30 cellular contexts compared by ENCODE assay signal in the genomic region with DNA sequence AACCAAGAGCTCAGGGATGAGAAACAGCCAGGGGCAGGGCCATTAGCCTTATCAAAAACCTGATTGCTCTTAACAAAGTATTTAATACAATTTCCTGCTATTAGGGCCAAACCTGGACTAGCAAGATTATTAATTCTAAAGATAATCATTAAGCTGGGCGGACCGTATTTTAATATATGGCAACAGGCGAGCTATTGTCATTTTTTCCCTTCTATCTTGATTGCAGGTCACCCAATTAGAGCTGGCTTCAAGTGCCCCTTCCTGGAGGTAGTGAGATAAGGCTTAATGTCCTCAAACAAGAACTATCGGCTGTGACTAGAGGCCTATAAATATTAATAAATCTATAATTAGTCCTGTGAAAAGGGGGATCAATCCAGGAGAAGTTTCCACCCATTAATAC.
"Had no signal": no experiment of that assay in that cellular context is flagged by ENCODE, and none has a peak within 500 bp of the region (broad histone marks: within the 10 kb centered on the region; RNA-seq: fewer than 3 reads in every experiment).

No MANE protein-coding gene starts in this region.

- DNase-seq: naive thymus-derived CD8-positive, alpha-beta T cell; nephron progenitor cell; nucleus accumbens; pancreas; psoas muscle; right cardiac atrium; right lobe of liver; sigmoid colon; spleen; stimulated activated CD4-positive, alpha-beta T cell treated with anti-CD3 and anti-CD28 coated beads, Interleukin-12 subunit alpha, Interleukin-12 subunit beta, amount 100 ng/mL, for 4 hours; stimulated activated CD4-positive, alpha-beta T cell treated with anti-CD3 and anti-CD28 coated beads, Interleukin-1b, Interleukin-23, amount 100 ng/mL, for 48 hours; stimulated activated CD4-positive, alpha-beta T cell treated with anti-CD3 and anti-CD28 coated beads, Interleukin-4, amount 100 ng/mL, for 1 hour; stimulated activated CD4-positive, alpha-beta T cell treated with anti-CD3 and anti-CD28 coated beads, Interleukin-4, amount 100 ng/mL, for 4 hours; stimulated activated CD8-positive, alpha-beta memory T cell treated with anti-CD3 and anti-CD28 coated beads, Interleukin-4, amount 100 ng/mL, for 48 hours; stimulated activated naive CD4-positive, alpha-beta T cell; stimulated activated naive CD8-positive, alpha-beta T cell treated with anti-CD3 and anti-CD28 coated beads, Interleukin-15, amount 100 ng/mL, for 72 hours; stimulated activated naive CD8-positive, alpha-beta T cell treated with anti-CD3 and anti-CD28 coated beads, Interleukin-15, Interleukin-2, amounts not matched to agents 100 U/mL and 50 U/mL, for 24 hours; substantia nigra; testis; tibial artery; transverse colon; upper lobe of right lung; uterus had no signal

- FAIRE-seq: pancreas had no signal

- H3K4me3 ChIP-seq: pancreas, psoas muscle, right lobe of liver, sigmoid colon, smooth muscle cell, spleen, suprapubic skin, testis, tibial artery, transverse colon, upper lobe of right lung, uterus had no signal

- H3K9me3 Mint-ChIP-seq: natural killer cell treated with Interleukin-12 subunit alpha and Interleukin-12 subunit beta and Interleukin-15 and Interleukin-18, amount 100 ng/mL, for 72 hours; nephron progenitor cell; neural crest cell; stimulated activated memory B cell treated with anti-CD40 and anti-IgM and Interleukin-4, amounts not matched to agents 10 μg/mL and 1 μg/mL and 100 μg/mL, for 72 hours; stimulated activated naive CD8-positive, alpha-beta T cell treated with anti-CD3 and anti-CD28 coated beads, Interleukin-15, amount 100 ng/mL, for 72 hours; type B pancreatic cell had no signal

- H3K4me2 ChIP-seq: smooth muscle cell had no signal

- H3K9me3 ChIP-seq: neutrophil, pancreas, psoas muscle, right lobe of liver, sigmoid colon, spleen, suprapubic skin, testis, tibial artery, transverse colon, upper lobe of right lung, uterus had no signal

- H3K27me3 ChIP-seq: pancreas, right lobe of liver, testis, uterus had no signal

- H3K36me3 Mint-ChIP-seq: natural killer cell treated with Interleukin-12 subunit alpha and Interleukin-12 subunit beta and Interleukin-15 and Interleukin-18, amount 100 ng/mL, for 72 hours; stimulated activated memory B cell treated with anti-CD40 and anti-IgM and Interleukin-4, amounts not matched to agents 10 μg/mL and 1 μg/mL and 100 μg/mL, for 72 hours; type B pancreatic cell had no signal

- H3K4me3 Mint-ChIP-seq: naive thymus-derived CD8-positive, alpha-beta T cell; natural killer cell treated with Interleukin-12 subunit alpha and Interleukin-12 subunit beta and Interleukin-15 and Interleukin-18, amount 100 ng/mL, for 72 hours; nephron progenitor cell; neural crest cell; stimulated activated memory B cell treated with anti-CD40 and anti-IgM and Interleukin-4, amounts not matched to agents 10 μg/mL and 1 μg/mL and 100 μg/mL, for 72 hours; stimulated activated naive CD8-positive, alpha-beta T cell treated with anti-CD3 and anti-CD28 coated beads, Interleukin-15, amount 100 ng/mL, for 72 hours; type B pancreatic cell had no signal

- H3K4me1 Mint-ChIP-seq: naive thymus-derived CD8-positive, alpha-beta T cell; stimulated activated memory B cell treated with anti-CD40 and anti-IgM and Interleukin-4, amounts not matched to agents 10 μg/mL and 1 μg/mL and 100 μg/mL, for 72 hours; stimulated activated naive CD8-positive, alpha-beta T cell treated with anti-CD3 and anti-CD28 coated beads, Interleukin-15, amount 100 ng/mL, for 72 hours had no signal

- ATAC-seq: naive thymus-derived CD8-positive, alpha-beta T cell; natural killer cell treated with Interleukin-12 subunit alpha and Interleukin-12 subunit beta and Interleukin-15 and Interleukin-18, amount 100 ng/mL, for 72 hours; pancreas; psoas muscle; right cardiac atrium; right lobe of liver; stimulated activated memory B cell treated with anti-CD40 and anti-IgM and Interleukin-4, amounts not matched to agents 10 μg/mL and 1 μg/mL and 100 μg/mL, for 72 hours; stimulated activated naive CD8-positive, alpha-beta T cell treated with anti-CD3 and anti-CD28 coated beads, Interleukin-15, amount 100 ng/mL, for 72 hours; stimulated activated naive CD8-positive, alpha-beta T cell treated with anti-CD3 and anti-CD28 coated beads, Interleukin-15, Interleukin-2, amounts not matched to agents 100 U/mL and 50 U/mL, for 24 hours; upper lobe of right lung had no signal

- H3K27ac ChIP-seq: neutrophil, pancreas, psoas muscle, right lobe of liver, sigmoid colon, spleen, suprapubic skin, testis, tibial artery, transverse colon, upper lobe of right lung, uterus had no signal

- H3K36me3 ChIP-seq: neutrophil, pancreas, right lobe of liver, sigmoid colon, spleen, suprapubic skin, tibial artery, transverse colon, upper lobe of right lung, uterus had no signal

- H3K27ac Mint-ChIP-seq: naive thymus-derived CD8-positive, alpha-beta T cell; natural killer cell treated with Interleukin-12 subunit alpha and Interleukin-12 subunit beta and Interleukin-15 and Interleukin-18, amount 100 ng/mL, for 72 hours; nephron progenitor cell; stimulated activated memory B cell treated with anti-CD40 and anti-IgM and Interleukin-4, amounts not matched to agents 10 μg/mL and 1 μg/mL and 100 μg/mL, for 72 hours; stimulated activated naive CD8-positive, alpha-beta T cell treated with anti-CD3 and anti-CD28 coated beads, Interleukin-15, amount 100 ng/mL, for 72 hours; type B pancreatic cell had no signal

- H3K4me1 ChIP-seq: pancreas, psoas muscle, right lobe of liver, spleen, testis, tibial artery, transverse colon, upper lobe of right lung, uterus had no signal
